8 cellular contexts compared by ENCODE assay signal in genomic region chr10:128859738-128860386, GRCh38.
DNase-seq lines count a peak whose midpoint lies in the region; ATAC-seq, FAIRE-seq and TF ChIP-seq lines count a peak whose summit lies in the region.

No MANE protein-coding gene starts in this region.

- H3K27me3 ChIP-seq in SK-N-SH (ENCODE audit: insufficient read depth) (no peaks in the 10 kb centered on the region), bronchial epithelial cell (ENCODE audit: control insufficient read depth, insufficient read depth, low read length) (no peaks in the 10 kb centered on the region), pancreas (no peaks in the 10 kb centered on the region)
- no peaks in the 10 kb centered on the region for H3K27me3 ChIP-seq in CD8-positive, alpha-beta memory T cell (ENCODE audit: insufficient read depth, low read length, poor library complexity, severe bottlenecking)

- no peak overlapping the region for H2AFZ ChIP-seq in SK-N-SH (ENCODE audit: low read depth)

- 21% methylated on average over 8 of the region's 8 CpGs for WGBS in SK-N-SH (ENCODE audit: low lambda C conversion rate)
- WGBS in pancreas, 2 donors: 64 to 72% methylated on average over 8 of the region's 8 CpGs

- no peaks in the 10 kb centered on the region for H3K4me1 Mint-ChIP-seq in CD8-positive, alpha-beta memory T cell

- no peaks in the 10 kb centered on the region for H3K36me3 Mint-ChIP-seq in CD8-positive, alpha-beta memory T cell

- no peaks in the 10 kb centered on the region for H3K9me2 ChIP-seq in SK-N-SH

- CTCF ChIA-PET in SK-N-SH (lab: Yijun Ruan, JAX): interaction anchor here (0.8 to 1.5 kb wide), 10 partner anchors 12 to 648 kb away, joined by 3 to 6 read pairs (median 3); no protein-coding TSS in a partner anchor
- CTCF ChIA-PET in CD8-positive, alpha-beta memory T cell (lab: Charles Lee): interaction anchor here (0.9 kb wide), 1 partner anchor 13 kb away, joined by 3 read pairs; no protein-coding TSS in a partner anchor

- H3K4me1 ChIP-seq in SK-N-SH (ENCODE audit: control insufficient read depth in 1 of 2, insufficient read depth in 2 of 2, low read depth in 1 of 2, low read length in 1 of 2) (no peaks in the 10 kb centered on the region), pancreas (peaks cover 0 to 3% (median 0%) of the 10 kb centered on the region in 3 donors)
- H3K4me1 ChIP-seq in CD8-positive, alpha-beta memory T cell (ENCODE audit: insufficient read depth, low read length): no peaks in the 10 kb centered on the region

- POLR2A ChIA-PET in SK-N-SH (lab: Yijun Ruan, JAX): no interaction called here
- POLR2A ChIA-PET in CD8-positive, alpha-beta memory T cell (lab: Charles Lee): no interaction called here

- ATAC-seq in SK-N-SH treated with all-trans-retinoic acid at 6 μM for 48 hours (no peak), pancreas (peak in 1 of 4 donors; percentile 48), HG02973 (IDR thresholded peaks at IDR 0.05; ENCODE audit: unreplicated experiment) (no peak), GM18909 (IDR thresholded peaks at IDR 0.05; ENCODE audit: poor library complexity, unreplicated experiment) (no peak)

- peak; percentile 37 for TF ChIP-seq RAD21 in SK-N-SH (IDR thresholded peaks at IDR 0.05; ENCODE audit: low read length)

- H3K9me3 ChIP-seq in SK-N-SH (no peaks in the 10 kb centered on the region), pancreas (no peaks in the 10 kb centered on the region)
- no peaks in the 10 kb centered on the region for H3K9me3 ChIP-seq in CD8-positive, alpha-beta memory T cell (ENCODE audit: low read length)

- H3K4me2 ChIP-seq in SK-N-SH: no peak overlapping the region

- H3K4me3 Mint-ChIP-seq in CD8-positive, alpha-beta memory T cell: no peak overlapping the region

- H3K79me2 ChIP-seq in SK-N-SH (ENCODE audit: insufficient read depth): no peaks in the 10 kb centered on the region

- DNase-seq in SK-N-SH (peak; percentile 38), Kasumi-1 (lab: John Stamatoyannopoulos, UW) (peak; percentile 4 to 33), bronchial epithelial cell (ENCODE audit: low read depth) (no peak), pancreas (peak in 1 of 6 donors; percentile 13)
- DNase-seq in CD8-positive, alpha-beta memory T cell: no peak

- no peak for TF ChIP-seq EP300 in SK-N-SH (IDR thresholded peaks at IDR 0.05; ENCODE audit: borderline replicate concordance in 1 of 2, low read depth in 1 of 2, low read length in 1 of 2)

- peaks cover 0 to 5% of the 10 kb centered on the region in 2 donors for H3K27me3 Mint-ChIP-seq in CD8-positive, alpha-beta memory T cell

- intact Hi-C loops in pancreas (cut with DNase I): no loop called here

- H3K27ac Mint-ChIP-seq in CD8-positive, alpha-beta memory T cell: no peak overlapping the region

- H3K9me3 Mint-ChIP-seq in CD8-positive, alpha-beta memory T cell: peaks cover 0 to 4% (median 0%) of the 10 kb centered on the region in 5 donors

- no peak overlapping the region for H3K9ac ChIP-seq in SK-N-SH

- peak; percentile 39 for TF ChIP-seq CTCF in SK-N-SH (IDR thresholded peaks at IDR 0.05)
- TF ChIP-seq CTCF in bronchial epithelial cell (IDR thresholded peaks at IDR 0.05; ENCODE audit: insufficient read depth, low read length, severe bottlenecking): peak; percentile 23
- peak; percentile 13 to 45 (median 43) for TF ChIP-seq CTCF in pancreas (IDR thresholded peaks at IDR 0.05)

- no peaks in the 10 kb centered on the region for H3K36me3 ChIP-seq in SK-N-SH (replicated peaks in 1 of 2; ENCODE audit: control insufficient read depth in 1 of 2, insufficient read depth in 2 of 2, low read length in 1 of 2)
- H3K36me3 ChIP-seq in bronchial epithelial cell (ENCODE audit: control insufficient read depth, insufficient read depth, low read length): no peaks in the 10 kb centered on the region
- no peaks in the 10 kb centered on the region for H3K36me3 ChIP-seq in pancreas
- no peaks in the 10 kb centered on the region for H3K36me3 ChIP-seq in CD8-positive, alpha-beta memory T cell (ENCODE audit: insufficient read depth, low read length)

- H3K4me3 ChIP-seq in SK-N-SH (ENCODE audit: low read depth in 2 of 2, low read length in 1 of 2): peak overlapping the region in 1 of 2 experiments; percentile 27; a peak in 1 of 4 replicates
- no peak overlapping the region for H3K4me3 ChIP-seq in bronchial epithelial cell (ENCODE audit: low read depth, low read length)
- no peak overlapping the region for H3K4me3 ChIP-seq in pancreas
- H3K4me3 ChIP-seq in CD8-positive, alpha-beta memory T cell (ENCODE audit: low read length): no peak overlapping the region

- H3F3A ChIP-seq in SK-N-SH (replicated peaks; ENCODE audit: insufficient read depth): no peaks in the 10 kb centered on the region

- FAIRE-seq in bronchial epithelial cell (lab: Jason Lieb, UNC) (no peak), pancreas (lab: Jason Lieb, UNC) (no peak)

- no peaks in the 10 kb centered on the region for H4K20me1 ChIP-seq in SK-N-SH (ENCODE audit: insufficient read depth)

- H3K27ac ChIP-seq in SK-N-SH (ENCODE audit: low read depth in 2 of 2, low read length in 1 of 2) (no peak overlapping the region), pancreas (no peak overlapping the region)
- H3K27ac ChIP-seq in CD8-positive, alpha-beta memory T cell (ENCODE audit: low read depth, low read length): no peak overlapping the region

TF ChIP-seq in SK-N-SH, 30 proteins besides CTCF, POLR2A, EP300 and RAD21 (continues in another document):
- TF ChIP-seq IRF3 (IDR thresholded peaks at IDR 0.05; ENCODE audit: low read depth, low read length) (no peak), EZH2phosphoT487 (IDR thresholded peaks at IDR 0.05; ENCODE audit: borderline replicate concordance, low read depth) (no peak), CHD2 (IDR thresholded peaks at IDR 0.05; ENCODE audit: low read length, partially characterized antibody) (no peak), USF1 (IDR thresholded peaks at IDR 0.05; ENCODE audit: borderline replicate concordance, low read depth) (no peak), POLR2AphosphoS5 (IDR thresholded peaks at IDR 0.05; ENCODE audit: low read depth, low read length) (no peak), NRF1 (IDR thresholded peaks at IDR 0.05; ENCODE audit: low read depth, low read length) (no peak), FOXM1 (IDR thresholded peaks at IDR 0.05; ENCODE audit: low read depth) (no peak), ELF1 (IDR thresholded peaks at IDR 0.05) (no peak), YY1 (IDR thresholded peaks at IDR 0.05; ENCODE audit: low read depth) (no peak), MEF2A (IDR thresholded peaks at IDR 0.05; ENCODE audit: borderline replicate concordance, low read depth) (no peak), GATA2 (CRISPR knock-in tag; IDR thresholded peaks at IDR 0.05) (no peak)

TF ChIP-seq in SK-N-SH treated with all-trans-retinoic acid at 6 μM for 48 hours, 23 proteins besides CTCF, POLR2A, EP300 and RAD21:
- TF ChIP-seq TOX (CRISPR knock-in tag; IDR thresholded peaks at IDR 0.05; ENCODE audit: borderline replicate concordance): no peak
TF ChIP-seq in SK-N-SH treated with all-trans-retinoic acid at 6 μM for 48 hours: peak in this region for 0.

Comparison
In these comparisons a context has a peak if more than half of its experiments do, and no peak if none do; other contexts are left out.
1. DNase-seq: peak in SK-N-SH (single experiment) and Kasumi-1 (2 of 2); none in bronchial epithelial cell (single experiment) and CD8-positive, alpha-beta memory T cell (0 of 5).
2. Peak in every context shown above with its lines, with median percentiles within 50 percentile points of each other: CTCF ChIP-seq.